In genomic region chr6:91781946-91782345, GRCh38 we compare ENCODE assay signal across 17 cellular contexts.
DNase-seq lines count a peak whose midpoint lies in the region; ATAC-seq, FAIRE-seq and TF ChIP-seq lines count a peak whose summit lies in the region.
"Had no signal": no experiment of that assay in that cellular context is flagged by ENCODE, and none has a peak within 500 bp of the region (broad histone marks: within the 10 kb centered on the region; RNA-seq: fewer than 3 reads in every experiment).

No MANE protein-coding gene starts in this region.

- no peak for DNase-seq in Right ventricle myocardium inferior (ENCODE audit: missing footprints)
- DNase-seq in right atrium auricular region (ENCODE audit: low spot score) = no peak
- peak; percentile 19 to 24 for DNase-seq in NCI-H526 (lab: John Stamatoyannopoulos, UW)
- peak; percentile 49 for DNase-seq in foreskin melanocyte
- peak; percentile 6 for DNase-seq in small intestine
- no peak for DNase-seq in esophagus muscularis mucosa (ENCODE audit: extremely low spot score)
- no peak for DNase-seq in AG08396 (ENCODE audit: low spot score)
- DNase-seq: activated CD4-positive, alpha-beta T cell treated with anti-CD3 and anti-CD28 coated beads, Interleukin-2, amount 10 ng/mL, durations not matched to agents 24 days and 14 days; activated T-cell treated with anti-CD3 and anti-CD28 coated beads, Interleukin-2, amount 50 U/mL, for 24 hours; dermis blood vessel endothelial cell; Kasumi-1; NCI-H2029 treated with DMSO at 0.1 percent for 48 hours; ovary; T-helper 2 cell; tibial artery had no signal

- no peaks in the 10 kb centered on the region for H3K4me1 ChIP-seq in right atrium auricular region
- no peaks in the 10 kb centered on the region for H3K4me1 ChIP-seq in small intestine (ENCODE audit: control insufficient read depth in 2 of 2, insufficient read depth in 1 of 2, low read depth in 1 of 2, low read length in 1 of 2)
- H3K4me1 ChIP-seq in esophagus muscularis mucosa = no peaks in the 10 kb centered on the region
- H3K4me1 ChIP-seq: Peyer's patch, tibial artery had no signal

- H3K9me3 ChIP-seq in right atrium auricular region = no peaks in the 10 kb centered on the region
- no peaks in the 10 kb centered on the region for H3K9me3 ChIP-seq in small intestine (ENCODE audit: control insufficient read depth, low read depth)
- no peaks in the 10 kb centered on the region for H3K9me3 ChIP-seq in esophagus muscularis mucosa
- H3K9me3 ChIP-seq: ovary, Peyer's patch, tibial artery had no signal

- no peak overlapping the region for H3K4me3 ChIP-seq in right atrium auricular region
- H3K4me3 ChIP-seq in small intestine (ENCODE audit: low read depth in 1 of 2, low read length in 2 of 2) = no peak overlapping the region
- no peak overlapping the region for H3K4me3 ChIP-seq in esophagus muscularis mucosa
- H3K4me3 ChIP-seq: ovary, Peyer's patch, tibial artery had no signal

- TF ChIP-seq CTCF in right atrium auricular region (IDR thresholded peaks at IDR 0.05) (no peak), esophagus muscularis mucosa (IDR thresholded peaks at IDR 0.05) (no peak)

- TF ChIP-seq EP300 in esophagus muscularis mucosa (IDR thresholded peaks at IDR 0.05) = no peak

- no peaks in the 10 kb centered on the region for H3K36me3 ChIP-seq in right atrium auricular region
- H3K36me3 ChIP-seq in small intestine (ENCODE audit: control insufficient read depth in 2 of 2, insufficient read depth in 2 of 2, low read length in 2 of 2) = no peaks in the 10 kb centered on the region
- H3K36me3 ChIP-seq in esophagus muscularis mucosa = no peaks in the 10 kb centered on the region
- H3K36me3 ChIP-seq: ovary, Peyer's patch, tibial artery had no signal

- FAIRE-seq in small intestine (lab: Jason Lieb, UNC) = no peak

- WGBS in small intestine, 3 donors = 28 to 39% (median 32%) methylated on average over 3 of the region's 3 CpGs
- WGBS in esophagus muscularis mucosa = 53% methylated on average over 3 of the region's 3 CpGs

- H3K27ac ChIP-seq in right atrium auricular region (no peak overlapping the region), small intestine (ENCODE audit: low read depth in 1 of 2, low read length in 1 of 2) (no peak overlapping the region), esophagus muscularis mucosa (replicated peaks in 1 of 4) (no peak overlapping the region)
- H3K27ac ChIP-seq: ovary, Peyer's patch, tibial artery had no signal

- no peak for TF ChIP-seq POLR2A in esophagus muscularis mucosa (IDR thresholded peaks at IDR 0.05; ENCODE audit: low read depth)

- peak; percentile 80 for ATAC-seq in Right ventricle myocardium inferior
- ATAC-seq in GM19463 (IDR thresholded peaks at IDR 0.05; ENCODE audit: unreplicated experiment) = no peak

- intact Hi-C loops in Right ventricle myocardium inferior (cut with DNase I) (no loop called here), esophagus muscularis mucosa (cut with DNase I) (no loop called here)

- H3K27me3 ChIP-seq in right atrium auricular region (no peaks in the 10 kb centered on the region), small intestine (ENCODE audit: control insufficient read depth in 2 of 2, insufficient read depth in 2 of 2, low read length in 2 of 2) (no peaks in the 10 kb centered on the region), esophagus muscularis mucosa (no peaks in the 10 kb centered on the region)
- H3K27me3 ChIP-seq: ovary, Peyer's patch, tibial artery had no signal

Comparison
In these comparisons a context has a peak if more than half of its experiments do, and no peak if none do; other contexts are left out.
1. DNase-seq: peak in NCI-H526 (2 of 2), foreskin melanocyte (single experiment) and small intestine (single experiment); none in Right ventricle myocardium inferior (single experiment), right atrium auricular region (single experiment), esophagus muscularis mucosa (single experiment) and AG08396 (single experiment).